In genomic region chr10:25753776-25754175, GRCh38 we compare ENCODE assay signal across 1 cellular context.
A peak's percentile ranks its signal among the peaks of the same experiment; 100 is the strongest.
TF ChIP-seq lines count a peak whose summit lies in the region.

No MANE protein-coding gene starts in this region.

TF ChIP-seq in K562, 482 proteins besides CTCF, POLR2A, EP300 and RAD21 (continued from another document):
- peak; percentile 76 for TF ChIP-seq ATF3 (IDR thresholded peaks at IDR 0.05)
- no peak for TF ChIP-seq ATF3 (CRISPR knock-in tag; conservative IDR thresholded peaks at IDR 0.05)
- no peak for TF ChIP-seq SMARCA4 (IDR thresholded peaks at IDR 0.05)
- TF ChIP-seq ZNF655 (CRISPR knock-in tag; IDR thresholded peaks at IDR 0.05), result no peak
- no peak for TF ChIP-seq RBM14 (IDR thresholded peaks at IDR 0.05; ENCODE audit: borderline replicate concordance, insufficient read depth, low read depth, low read length)
- no peak for TF ChIP-seq ZNF583 (CRISPR knock-in tag; IDR thresholded peaks at IDR 0.05)
- TF ChIP-seq MAFG (tag; conservative IDR thresholded peaks at IDR 0.05), result no peak
- peak in 1 of 2 experiments; percentile 46; a peak in 2 of 4 replicates for TF ChIP-seq TRIM24 (IDR thresholded peaks at IDR 0.05)
- no peak for TF ChIP-seq SMAD2 (IDR thresholded peaks at IDR 0.05; ENCODE audit: low read depth, low read length)
- TF ChIP-seq CEBPB (tag; IDR thresholded peaks at IDR 0.05), result peak; percentile 80
- TF ChIP-seq, protein P1, sequence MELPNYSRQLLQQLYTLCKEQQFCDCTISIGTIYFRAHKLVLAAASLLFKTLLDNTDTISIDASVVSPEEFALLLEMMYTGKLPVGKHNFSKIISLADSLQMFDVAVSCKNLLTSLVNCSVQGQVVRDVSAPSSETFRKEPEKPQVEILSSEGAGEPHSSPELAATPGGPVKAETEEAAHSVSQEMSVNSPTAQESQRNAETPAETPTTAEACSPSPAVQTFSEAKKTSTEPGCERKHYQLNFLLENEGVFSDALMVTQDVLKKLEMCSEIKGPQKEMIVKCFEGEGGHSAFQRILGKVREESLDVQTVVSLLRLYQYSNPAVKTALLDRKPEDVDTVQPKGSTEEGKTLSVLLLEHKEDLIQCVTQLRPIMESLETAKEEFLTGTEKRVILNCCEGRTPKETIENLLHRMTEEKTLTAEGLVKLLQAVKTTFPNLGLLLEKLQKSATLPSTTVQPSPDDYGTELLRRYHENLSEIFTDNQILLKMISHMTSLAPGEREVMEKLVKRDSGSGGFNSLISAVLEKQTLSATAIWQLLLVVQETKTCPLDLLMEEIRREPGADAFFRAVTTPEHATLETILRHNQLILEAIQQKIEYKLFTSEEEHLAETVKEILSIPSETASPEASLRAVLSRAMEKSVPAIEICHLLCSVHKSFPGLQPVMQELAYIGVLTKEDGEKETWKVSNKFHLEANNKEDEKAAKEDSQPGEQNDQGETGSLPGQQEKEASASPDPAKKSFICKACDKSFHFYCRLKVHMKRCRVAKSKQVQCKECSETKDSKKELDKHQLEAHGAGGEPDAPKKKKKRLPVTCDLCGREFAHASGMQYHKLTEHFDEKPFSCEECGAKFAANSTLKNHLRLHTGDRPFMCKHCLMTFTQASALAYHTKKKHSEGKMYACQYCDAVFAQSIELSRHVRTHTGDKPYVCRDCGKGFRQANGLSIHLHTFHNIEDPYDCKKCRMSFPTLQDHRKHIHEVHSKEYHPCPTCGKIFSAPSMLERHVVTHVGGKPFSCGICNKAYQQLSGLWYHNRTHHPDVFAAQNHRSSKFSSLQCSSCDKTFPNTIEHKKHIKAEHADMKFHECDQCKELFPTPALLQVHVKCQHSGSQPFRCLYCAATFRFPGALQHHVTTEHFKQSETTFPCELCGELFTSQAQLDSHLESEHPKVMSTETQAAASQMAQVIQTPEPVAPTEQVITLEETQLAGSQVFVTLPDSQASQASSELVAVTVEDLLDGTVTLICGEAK (IDR thresholded peaks at IDR 0.05), result no peak
- TF ChIP-seq, protein P1 (CRISPR knock-in tag; IDR thresholded peaks at IDR 0.05), result no peak
- TF ChIP-seq HDAC8 (tag; IDR thresholded peaks at IDR 0.05), result no peak
- TF ChIP-seq NEUROD1 (IDR thresholded peaks at IDR 0.05; ENCODE audit: borderline replicate concordance, low read depth, low read length, partially characterized antibody), result no peak
- no peak for TF ChIP-seq CEBPG (CRISPR knock-in tag; IDR thresholded peaks at IDR 0.05)
- TF ChIP-seq CEBPG (tag; conservative IDR thresholded peaks at IDR 0.05 in 1 of 2, IDR thresholded peaks at IDR 0.05 in 1 of 2), result peak; percentile 81 to 88
- TF ChIP-seq ZBTB7A (IDR thresholded peaks at IDR 0.05; ENCODE audit: borderline replicate concordance, control insufficient read depth, low read depth, low read length), result no peak
- TF ChIP-seq MLLT1 (IDR thresholded peaks at IDR 0.05), result no peak
- TF ChIP-seq TGIF2 (CRISPR knock-in tag; IDR thresholded peaks at IDR 0.05), result no peak
- no peak for TF ChIP-seq NR2C1 (IDR thresholded peaks at IDR 0.05)
- no peak for TF ChIP-seq NR2C1 (tag; IDR thresholded peaks at IDR 0.05)
- no peak for TF ChIP-seq SREBF1 (IDR thresholded peaks at IDR 0.05; ENCODE audit: borderline replicate concordance, low read depth, low read length)
- no peak for TF ChIP-seq MEF2A (IDR thresholded peaks at IDR 0.05; ENCODE audit: control insufficient read depth, low read depth, low read length)
- TF ChIP-seq, protein P2, sequence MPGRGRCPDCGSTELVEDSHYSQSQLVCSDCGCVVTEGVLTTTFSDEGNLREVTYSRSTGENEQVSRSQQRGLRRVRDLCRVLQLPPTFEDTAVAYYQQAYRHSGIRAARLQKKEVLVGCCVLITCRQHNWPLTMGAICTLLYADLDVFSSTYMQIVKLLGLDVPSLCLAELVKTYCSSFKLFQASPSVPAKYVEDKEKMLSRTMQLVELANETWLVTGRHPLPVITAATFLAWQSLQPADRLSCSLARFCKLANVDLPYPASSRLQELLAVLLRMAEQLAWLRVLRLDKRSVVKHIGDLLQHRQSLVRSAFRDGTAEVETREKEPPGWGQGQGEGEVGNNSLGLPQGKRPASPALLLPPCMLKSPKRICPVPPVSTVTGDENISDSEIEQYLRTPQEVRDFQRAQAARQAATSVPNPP (IDR thresholded peaks at IDR 0.05; ENCODE audit: borderline replicate concordance, insufficient read depth, insufficient read length), result no peak
- TF ChIP-seq, protein P3, sequence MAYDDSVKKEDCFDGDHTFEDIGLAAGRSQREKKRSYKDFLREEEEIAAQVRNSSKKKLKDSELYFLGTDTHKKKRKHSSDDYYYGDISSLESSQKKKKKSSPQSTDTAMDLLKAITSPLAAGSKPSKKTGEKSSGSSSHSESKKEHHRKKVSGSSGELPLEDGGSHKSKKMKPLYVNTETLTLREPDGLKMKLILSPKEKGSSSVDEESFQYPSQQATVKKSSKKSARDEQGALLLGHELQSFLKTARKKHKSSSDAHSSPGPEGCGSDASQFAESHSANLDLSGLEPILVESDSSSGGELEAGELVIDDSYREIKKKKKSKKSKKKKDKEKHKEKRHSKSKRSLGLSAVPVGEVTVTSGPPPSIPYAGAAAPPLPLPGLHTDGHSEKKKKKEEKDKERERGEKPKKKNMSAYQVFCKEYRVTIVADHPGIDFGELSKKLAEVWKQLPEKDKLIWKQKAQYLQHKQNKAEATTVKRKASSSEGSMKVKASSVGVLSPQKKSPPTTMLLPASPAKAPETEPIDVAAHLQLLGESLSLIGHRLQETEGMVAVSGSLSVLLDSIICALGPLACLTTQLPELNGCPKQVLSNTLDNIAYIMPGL (CRISPR knock-in tag; IDR thresholded peaks at IDR 0.05), result no peak
- TF ChIP-seq ZNF217 (CRISPR knock-in tag; IDR thresholded peaks at IDR 0.05), result no peak
- no peak for TF ChIP-seq ZNF41 (CRISPR knock-in tag; conservative IDR thresholded peaks at IDR 0.05)
- TF ChIP-seq ZNF197 (CRISPR knock-in tag; IDR thresholded peaks at IDR 0.05; ENCODE audit: low read depth), result no peak
